In the genomic region with DNA sequence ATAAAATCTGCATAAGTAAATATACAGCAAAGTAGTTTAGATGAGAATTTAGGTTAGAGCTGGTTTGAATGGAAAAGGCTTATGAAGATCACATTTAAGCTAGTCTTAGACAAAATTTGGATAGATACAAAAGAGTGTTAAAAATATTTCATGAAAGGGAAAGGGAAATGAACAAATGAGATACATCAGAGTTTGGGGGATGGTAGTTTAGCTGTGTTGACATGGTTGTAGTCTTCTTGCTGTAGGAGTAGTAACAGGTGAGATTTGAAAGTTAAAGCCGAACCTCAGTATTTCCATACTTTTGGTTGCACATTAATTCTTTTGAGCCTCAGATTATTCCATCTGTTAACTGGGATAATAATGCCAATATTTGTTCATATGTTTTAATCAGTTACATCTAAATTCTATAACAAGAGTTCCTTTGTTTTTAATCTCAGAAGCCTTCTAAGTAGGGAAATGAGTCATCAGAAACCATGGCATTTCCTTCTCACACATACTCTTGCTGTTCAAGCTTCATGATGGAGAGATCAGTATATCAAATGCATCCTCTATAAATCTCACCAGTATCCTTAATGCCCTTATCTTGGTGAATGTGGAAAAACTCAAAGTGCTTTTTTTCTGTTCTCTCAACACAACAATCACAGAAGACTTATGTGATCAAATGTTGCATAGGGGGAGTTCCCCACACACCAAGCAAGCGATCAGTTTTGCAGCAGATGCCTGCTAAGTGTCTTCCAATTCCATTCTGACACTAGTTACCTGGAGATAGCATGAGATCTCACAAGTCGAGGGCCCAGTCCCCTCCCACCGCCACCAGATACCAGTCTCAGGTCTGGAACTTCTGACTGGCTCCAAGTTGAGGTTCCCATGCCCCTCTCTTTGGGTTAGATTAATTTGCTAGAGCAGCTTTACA, we compare ENCODE assay signal across 1 cellular context.
TF ChIP-seq lines count a peak whose summit lies in the region.

No MANE protein-coding gene starts in this region.

TF ChIP-seq in K562, 482 proteins besides CTCF, POLR2A, EP300 and RAD21 (continued from another document):
- no peak for TF ChIP-seq RERE (CRISPR knock-in tag; IDR thresholded peaks at IDR 0.05; ENCODE audit: borderline replicate concordance)
- TF ChIP-seq ARID1B (IDR thresholded peaks at IDR 0.05): peak; percentile 45; the same call in 1 of the 2 replicates
- no peak for TF ChIP-seq TRIM25 (IDR thresholded peaks at IDR 0.05; ENCODE audit: borderline replicate concordance)
- no peak for TF ChIP-seq MBD2 (IDR thresholded peaks at IDR 0.05; ENCODE audit: borderline replicate concordance, low read depth)
- peak; percentile 54; the same call in 1 of the 2 replicates for TF ChIP-seq NFE2 (IDR thresholded peaks at IDR 0.05; ENCODE audit: low read depth)
- peak; percentile 62 for TF ChIP-seq C11orf30 (IDR thresholded peaks at IDR 0.05; ENCODE audit: low read depth)
- TF ChIP-seq FOXA3 (CRISPR knock-in tag; conservative IDR thresholded peaks at IDR 0.05 in 1 of 2, IDR thresholded peaks at IDR 0.05 in 1 of 2): peak in 1 of 2 experiments; percentile 26; a peak in 1 of 4 replicates
- TF ChIP-seq ELF4 (CRISPR knock-in tag; IDR thresholded peaks at IDR 0.05): peak; percentile 56; the same call in 1 of the 2 replicates
- TF ChIP-seq DPF2 (IDR thresholded peaks at IDR 0.05): peak; percentile 59; the same call in 1 of the 2 replicates
- peak; percentile 69 for TF ChIP-seq SMARCC2 (IDR thresholded peaks at IDR 0.05; ENCODE audit: low read depth)
